ENCODE assay signal across 1 cellular context in the genomic region with DNA sequence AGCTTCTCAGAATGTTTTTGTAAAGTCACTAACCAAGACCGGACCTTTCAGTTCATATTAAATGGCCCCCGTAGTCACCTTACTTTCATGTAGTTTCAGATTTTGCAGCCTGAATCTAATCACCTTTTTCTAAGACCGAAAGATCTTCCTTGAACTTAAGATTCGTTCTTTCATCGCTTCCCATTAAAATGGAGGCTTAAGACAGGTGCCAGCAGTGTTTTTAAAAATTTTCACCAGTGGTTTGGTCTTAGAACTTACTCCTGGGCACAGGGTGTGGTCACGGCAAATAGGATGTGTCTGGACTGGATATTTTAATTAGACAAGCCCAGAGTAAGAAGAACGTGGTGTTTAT.
TF ChIP-seq lines count a peak whose summit lies in the region.

No MANE protein-coding gene starts in this region.

TF ChIP-seq in GM23338, 12 proteins besides CTCF, POLR2A, EP300 and RAD21 (continued from another document):
- TF ChIP-seq, protein P1, sequence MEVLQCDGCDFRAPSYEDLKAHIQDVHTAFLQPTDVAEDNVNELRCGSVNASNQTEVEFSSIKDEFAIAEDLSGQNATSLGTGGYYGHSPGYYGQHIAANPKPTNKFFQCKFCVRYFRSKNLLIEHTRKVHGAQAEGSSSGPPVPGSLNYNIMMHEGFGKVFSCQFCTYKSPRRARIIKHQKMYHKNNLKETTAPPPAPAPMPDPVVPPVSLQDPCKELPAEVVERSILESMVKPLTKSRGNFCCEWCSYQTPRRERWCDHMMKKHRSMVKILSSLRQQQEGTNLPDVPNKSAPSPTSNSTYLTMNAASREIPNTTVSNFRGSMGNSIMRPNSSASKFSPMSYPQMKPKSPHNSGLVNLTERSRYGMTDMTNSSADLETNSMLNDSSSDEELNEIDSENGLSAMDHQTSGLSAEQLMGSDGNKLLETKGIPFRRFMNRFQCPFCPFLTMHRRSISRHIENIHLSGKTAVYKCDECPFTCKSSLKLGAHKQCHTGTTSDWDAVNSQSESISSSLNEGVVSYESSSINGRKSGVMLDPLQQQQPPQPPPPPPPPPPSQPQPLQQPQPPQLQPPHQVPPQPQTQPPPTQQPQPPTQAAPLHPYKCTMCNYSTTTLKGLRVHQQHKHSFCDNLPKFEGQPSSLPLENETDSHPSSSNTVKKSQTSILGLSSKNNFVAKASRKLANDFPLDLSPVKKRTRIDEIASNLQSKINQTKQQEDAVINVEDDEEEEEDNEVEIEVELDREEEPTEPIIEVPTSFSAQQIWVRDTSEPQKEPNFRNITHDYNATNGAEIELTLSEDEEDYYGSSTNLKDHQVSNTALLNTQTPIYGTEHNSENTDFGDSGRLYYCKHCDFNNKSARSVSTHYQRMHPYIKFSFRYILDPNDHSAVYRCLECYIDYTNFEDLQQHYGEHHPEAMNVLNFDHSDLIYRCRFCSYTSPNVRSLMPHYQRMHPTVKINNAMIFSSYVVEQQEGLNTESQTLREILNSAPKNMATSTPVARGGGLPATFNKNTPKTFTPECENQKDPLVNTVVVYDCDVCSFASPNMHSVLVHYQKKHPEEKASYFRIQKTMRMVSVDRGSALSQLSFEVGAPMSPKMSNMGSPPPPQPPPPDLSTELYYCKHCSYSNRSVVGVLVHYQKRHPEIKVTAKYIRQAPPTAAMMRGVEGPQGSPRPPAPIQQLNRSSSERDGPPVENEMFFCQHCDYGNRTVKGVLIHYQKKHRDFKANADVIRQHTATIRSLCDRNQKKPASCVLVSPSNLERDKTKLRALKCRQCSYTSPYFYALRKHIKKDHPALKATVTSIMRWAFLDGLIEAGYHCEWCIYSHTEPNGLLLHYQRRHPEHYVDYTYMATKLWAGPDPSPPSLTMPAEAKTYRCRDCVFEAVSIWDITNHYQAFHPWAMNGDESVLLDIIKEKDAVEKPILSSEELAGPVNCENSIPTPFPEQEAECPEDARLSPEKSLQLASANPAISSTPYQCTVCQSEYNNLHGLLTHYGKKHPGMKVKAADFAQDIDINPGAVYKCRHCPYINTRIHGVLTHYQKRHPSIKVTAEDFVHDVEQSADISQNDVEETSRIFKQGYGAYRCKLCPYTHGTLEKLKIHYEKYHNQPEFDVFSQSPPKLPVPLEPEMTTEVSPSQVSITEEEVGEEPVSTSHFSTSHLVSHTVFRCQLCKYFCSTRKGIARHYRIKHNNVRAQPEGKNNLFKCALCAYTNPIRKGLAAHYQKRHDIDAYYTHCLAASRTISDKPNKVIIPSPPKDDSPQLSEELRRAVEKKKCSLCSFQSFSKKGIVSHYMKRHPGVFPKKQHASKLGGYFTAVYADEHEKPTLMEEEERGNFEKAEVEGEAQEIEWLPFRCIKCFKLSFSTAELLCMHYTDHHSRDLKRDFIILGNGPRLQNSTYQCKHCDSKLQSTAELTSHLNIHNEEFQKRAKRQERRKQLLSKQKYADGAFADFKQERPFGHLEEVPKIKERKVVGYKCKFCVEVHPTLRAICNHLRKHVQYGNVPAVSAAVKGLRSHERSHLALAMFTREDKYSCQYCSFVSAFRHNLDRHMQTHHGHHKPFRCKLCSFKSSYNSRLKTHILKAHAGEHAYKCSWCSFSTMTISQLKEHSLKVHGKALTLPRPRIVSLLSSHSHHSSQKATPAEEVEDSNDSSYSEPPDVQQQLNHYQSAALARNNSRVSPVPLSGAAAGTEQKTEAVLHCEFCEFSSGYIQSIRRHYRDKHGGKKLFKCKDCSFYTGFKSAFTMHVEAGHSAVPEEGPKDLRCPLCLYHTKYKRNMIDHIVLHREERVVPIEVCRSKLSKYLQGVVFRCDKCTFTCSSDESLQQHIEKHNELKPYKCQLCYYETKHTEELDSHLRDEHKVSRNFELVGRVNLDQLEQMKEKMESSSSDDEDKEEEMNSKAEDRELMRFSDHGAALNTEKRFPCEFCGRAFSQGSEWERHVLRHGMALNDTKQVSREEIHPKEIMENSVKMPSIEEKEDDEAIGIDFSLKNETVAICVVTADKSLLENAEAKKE (CRISPR knock-in tag; IDR thresholded peaks at IDR 0.05): no peak
- TF ChIP-seq ZNF114 (CRISPR knock-in tag; IDR thresholded peaks at IDR 0.05) (no peak), STAT1 (IDR thresholded peaks at IDR 0.05; ENCODE audit: unreplicated experiment) (no peak), CREB1 (CRISPR knock-in tag; IDR thresholded peaks at IDR 0.05; ENCODE audit: low read depth) (no peak), EZH2 (IDR thresholded peaks at IDR 0.05; ENCODE audit: low read depth, unreplicated experiment) (no peak), JUNB (IDR thresholded peaks at IDR 0.05; ENCODE audit: unreplicated experiment) (no peak), ZNF331 (CRISPR knock-in tag; IDR thresholded peaks at IDR 0.05; ENCODE audit: low read depth) (no peak), NANOG (IDR thresholded peaks at IDR 0.05; ENCODE audit: borderline replicate concordance) (no peak)
- TF ChIP-seq, protein P2, sequence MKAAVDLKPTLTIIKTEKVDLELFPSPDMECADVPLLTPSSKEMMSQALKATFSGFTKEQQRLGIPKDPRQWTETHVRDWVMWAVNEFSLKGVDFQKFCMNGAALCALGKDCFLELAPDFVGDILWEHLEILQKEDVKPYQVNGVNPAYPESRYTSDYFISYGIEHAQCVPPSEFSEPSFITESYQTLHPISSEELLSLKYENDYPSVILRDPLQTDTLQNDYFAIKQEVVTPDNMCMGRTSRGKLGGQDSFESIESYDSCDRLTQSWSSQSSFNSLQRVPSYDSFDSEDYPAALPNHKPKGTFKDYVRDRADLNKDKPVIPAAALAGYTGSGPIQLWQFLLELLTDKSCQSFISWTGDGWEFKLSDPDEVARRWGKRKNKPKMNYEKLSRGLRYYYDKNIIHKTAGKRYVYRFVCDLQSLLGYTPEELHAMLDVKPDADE (IDR thresholded peaks at IDR 0.05): no peak
